In genomic region chr2:204024503-204024902, GRCh38 we compare ENCODE assay signal across 8 cellular contexts.
A peak's percentile ranks its signal among the peaks of the same experiment; 100 is the strongest.
DNase-seq lines count a peak whose midpoint lies in the region; ATAC-seq and TF ChIP-seq lines count a peak whose summit lies in the region.

No MANE protein-coding gene starts in this region.

- H3K4me1 Mint-ChIP-seq in H9, result no peaks in the 10 kb centered on the region

- H2BK5ac ChIP-seq in H9 (ENCODE audit: insufficient read length, low read length) (no peak overlapping the region), neuronal stem cell (ENCODE audit: low read length) (no peak overlapping the region)

- H3K23me2 ChIP-seq in H9 (ENCODE audit: insufficient read length, low read depth, low read length, poor library complexity, severe bottlenecking), result no peaks in the 10 kb centered on the region

- H2BK15ac ChIP-seq in H9 (ENCODE audit: low read depth, low read length), result no peak overlapping the region
- no peak overlapping the region for H2BK15ac ChIP-seq in neuronal stem cell (ENCODE audit: low read length)

- H3K27me3 Mint-ChIP-seq in H9 (ENCODE audit: low read depth), result peaks cover 4% of the 10 kb centered on the region; the same call in 1 of the 2 replicates

- H3K23ac ChIP-seq in H9 (ENCODE audit: insufficient read length, low read depth, low read length), result no peak overlapping the region
- H3K23ac ChIP-seq in neuronal stem cell (ENCODE audit: low read depth, low read length, poor library complexity), result no peak overlapping the region

- DNase-seq in H9 (no peak), RKO (ENCODE audit: low spot score) (peak; percentile 56), epithelial cell of esophagus (ENCODE audit: low read depth) (peak; percentile 61), neuronal stem cell (ENCODE audit: low spot score) (peak; percentile 33)

- peaks cover 22% of the 10 kb centered on the region for H3K9me3 ChIP-seq in BLaER1
- H3K9me3 ChIP-seq in H9 (ENCODE audit: control insufficient read depth, low read depth, low read length), result no peaks in the 10 kb centered on the region
- no peaks in the 10 kb centered on the region for H3K9me3 ChIP-seq in neuronal stem cell (replicated peaks in 1 of 2; ENCODE audit: control insufficient read depth in 2 of 2, insufficient read depth in 1 of 2, low read depth in 1 of 2, low read length in 2 of 2)

- no peak overlapping the region for H3K27ac Mint-ChIP-seq in H9

- no peak overlapping the region for H3K14ac ChIP-seq in H9 (ENCODE audit: insufficient read depth, low read length)
- H3K14ac ChIP-seq in neuronal stem cell (ENCODE audit: low read length), result no peak overlapping the region

- H3K27ac ChIP-seq in BLaER1 (no peak overlapping the region), H9 (ENCODE audit: insufficient read length, low read depth, low read length) (no peak overlapping the region), neuronal stem cell (replicated peaks; ENCODE audit: low read length) (no peak overlapping the region)

- H4K5ac ChIP-seq in H9 (ENCODE audit: insufficient read length, low read depth, low read length), result no peak overlapping the region

- H3K79me1 ChIP-seq in H9 (ENCODE audit: insufficient read depth, low read depth, low read length, poor library complexity, severe bottlenecking), result no peaks in the 10 kb centered on the region
- no peaks in the 10 kb centered on the region for H3K79me1 ChIP-seq in neuronal stem cell (ENCODE audit: low read depth, low read length)

- no peak overlapping the region; a peak in 1 of 5 replicates for H3K4me3 Mint-ChIP-seq in H9

- no peaks in the 10 kb centered on the region for H3K36me3 Mint-ChIP-seq in H9 (ENCODE audit: insufficient read depth in 1 of 3, low read depth in 3 of 3)

- TF ChIP-seq CTCF in H9 (conservative IDR thresholded peaks at IDR 0.05) (peak; percentile 79), epithelial cell of esophagus (IDR thresholded peaks at IDR 0.05; ENCODE audit: insufficient read depth, low read depth, low read length, missing control alignments) (peak; percentile 82)

- no peak overlapping the region for H2AFZ ChIP-seq in H9 (ENCODE audit: low read length)
- no peak overlapping the region for H2AFZ ChIP-seq in neuronal stem cell (ENCODE audit: low read length)

- no peak overlapping the region for H4K8ac ChIP-seq in H9 (replicated peaks; ENCODE audit: insufficient read length, low read depth, low read length)
- no peak overlapping the region for H4K8ac ChIP-seq in neuronal stem cell (ENCODE audit: low read depth, low read length)

- H4K20me1 ChIP-seq in BLaER1, result no peaks in the 10 kb centered on the region
- H4K20me1 ChIP-seq in H9 (ENCODE audit: control insufficient read depth, insufficient read depth, insufficient read length), result no peaks in the 10 kb centered on the region

- no peak overlapping the region for H3K56ac ChIP-seq in H9 (ENCODE audit: insufficient read length, low read depth, low read length)

- H3K9ac ChIP-seq in BLaER1, result no peak overlapping the region
- H3K9ac ChIP-seq in H9 (ENCODE audit: extremely low read depth, insufficient read length, low read length), result no peak overlapping the region
- H3K9ac ChIP-seq in neuronal stem cell (ENCODE audit: low read depth, low read length, poor library complexity), result no peak overlapping the region

- H3K4ac ChIP-seq in H9 (ENCODE audit: low read depth, low read length), result no peak overlapping the region
- H3K4ac ChIP-seq in neuronal stem cell (ENCODE audit: low read length), result no peak overlapping the region

- ATAC-seq in GM21717 (IDR thresholded peaks at IDR 0.05; ENCODE audit: unreplicated experiment), result no peak
- no peak for ATAC-seq in HG03442 (IDR thresholded peaks at IDR 0.05; ENCODE audit: unreplicated experiment)
- no peak for ATAC-seq in GM18907 (IDR thresholded peaks at IDR 0.05; ENCODE audit: unreplicated experiment)

- H3K4me2 ChIP-seq in BLaER1 (peak overlapping the region; percentile 15), H9 (ENCODE audit: insufficient read depth, insufficient read length, low read length) (no peak overlapping the region), neuronal stem cell (ENCODE audit: insufficient read depth, low read length, poor library complexity, severe bottlenecking) (no peak overlapping the region)

- H3K4me1 ChIP-seq in BLaER1 (peaks cover 46% of the 10 kb centered on the region), H9 (ENCODE audit: insufficient read depth, low read length) (no peaks in the 10 kb centered on the region), neuronal stem cell (ENCODE audit: control insufficient read depth in 2 of 2, insufficient read depth in 1 of 2, low read depth in 1 of 2, low read length in 2 of 2) (peaks cover 3% of the 10 kb centered on the region in 2 donors)

- H3K79me2 ChIP-seq in H9 (ENCODE audit: insufficient read depth, low read length), result no peaks in the 10 kb centered on the region

- no peak overlapping the region for H2BK120ac ChIP-seq in H9 (ENCODE audit: low read depth, low read length, poor library complexity, severe bottlenecking)
- H2BK120ac ChIP-seq in neuronal stem cell (ENCODE audit: low read depth, low read length), result no peak overlapping the region

- WGBS in H9 (ENCODE audit: extremely low coverage, insufficient read length, low lambda C conversion rate), result no CpG with 5 or more reads among the region's 1 CpG
- no CpG with 5 or more reads among the region's 1 CpG for WGBS in neuronal stem cell (ENCODE audit: extremely low coverage in 2 of 2, insufficient read length in 2 of 2, insufficient replicate concordance in 1 of 2), 2 donors

- H3K27me3 ChIP-seq in BLaER1 (no peaks in the 10 kb centered on the region), H9 (ENCODE audit: insufficient read depth, low read length) (no peaks in the 10 kb centered on the region), neuronal stem cell (ENCODE audit: control insufficient read depth in 3 of 3, insufficient read depth in 3 of 3, low read depth in 1 of 3, low read length in 3 of 3) (peaks cover 0 to 4% (median 0%) of the 10 kb centered on the region in 3 experiments)

- H3K36me3 ChIP-seq in BLaER1 (no peaks in the 10 kb centered on the region), neuronal stem cell (replicated peaks in 1 of 2; ENCODE audit: control insufficient read depth in 2 of 2, insufficient read depth in 2 of 2, low read length in 2 of 2) (no peaks in the 10 kb centered on the region)

- H3K4me3 ChIP-seq in BLaER1, result no peak overlapping the region
- no peak overlapping the region for H3K4me3 ChIP-seq in epithelial cell of esophagus (ENCODE audit: low read length)
- H3K4me3 ChIP-seq in neuronal stem cell (ENCODE audit: low read length in 2 of 2), result no peak overlapping the region

- no peak overlapping the region for H3T11ph ChIP-seq in H9 (ENCODE audit: low read length)

- no peak overlapping the region for H2AK5ac ChIP-seq in H9 (ENCODE audit: insufficient read length, low read length)
- H2AK5ac ChIP-seq in neuronal stem cell (ENCODE audit: low read depth, low read length), result no peak overlapping the region

- H2BK12ac ChIP-seq in H9 (ENCODE audit: insufficient read length, low read depth, low read length) (no peak overlapping the region), neuronal stem cell (ENCODE audit: low read length) (no peak overlapping the region)

- no peaks in the 10 kb centered on the region for H3K9me3 Mint-ChIP-seq in H9

- H3K18ac ChIP-seq in H9 (ENCODE audit: insufficient read length, low read depth, low read length), result no peak overlapping the region
- H3K18ac ChIP-seq in neuronal stem cell (ENCODE audit: low read length), result no peak overlapping the region

- H4K91ac ChIP-seq in H9 (ENCODE audit: insufficient read length, low read depth, low read length) (no peak overlapping the region), neuronal stem cell (ENCODE audit: low read depth, low read length, poor library complexity) (no peak overlapping the region)

- no peak overlapping the region for H2BK20ac ChIP-seq in H9 (ENCODE audit: low read depth, low read length, poor library complexity, severe bottlenecking)
